Comparison of ENCODE assay signal across 12 cellular contexts in genomic region chr4:8295471-8295870, GRCh38. TPM values are rescaled to one million over a fixed set of nuclear protein-coding genes. Genes with fewer than 3 reads are reported as not detected.
"Had no signal": no experiment of that assay in that cellular context is flagged by ENCODE, and none has a peak within 500 bp of the region (broad histone marks: within the 10 kb centered on the region; RNA-seq: fewer than 3 reads in every experiment).

No MANE protein-coding gene starts in this region.

- H3K36me3 Mint-ChIP-seq: activated CD4-positive, alpha-beta memory T cell treated with anti-CD3 and anti-CD28 coated beads for 36 hours had no signal

- DNase-seq: activated CD4-positive, alpha-beta memory T cell treated with anti-CD3 and anti-CD28 coated beads for 36 hours; activated gamma-delta T cell; activated naive CD8-positive, alpha-beta T cell treated with anti-CD3 and anti-CD28 coated beads, Interleukin-2, amount 50 U/mL, for 24 hours; activated T-cell treated with anti-CD3 and anti-CD28 coated beads, Interleukin-2, amount 50 U/mL, for 48 hours; caudate nucleus; effector CD4-positive, alpha-beta T cell; foreskin keratinocyte; occipital lobe; small intestine; thyroid gland had no signal

- ATAC-seq: activated naive CD8-positive, alpha-beta T cell treated with anti-CD3 and anti-CD28 coated beads, Interleukin-2, amount 50 U/mL, for 24 hours; foreskin keratinocyte had no signal

- H3K4me3 Mint-ChIP-seq: activated CD4-positive, alpha-beta memory T cell treated with anti-CD3 and anti-CD28 coated beads for 36 hours; activated naive CD8-positive, alpha-beta T cell treated with anti-CD3 and anti-CD28 coated beads, Interleukin-2, amount 50 U/mL, for 24 hours had no signal

- H3K27ac Mint-ChIP-seq: activated CD4-positive, alpha-beta memory T cell treated with anti-CD3 and anti-CD28 coated beads for 36 hours; activated naive CD8-positive, alpha-beta T cell treated with anti-CD3 and anti-CD28 coated beads, Interleukin-2, amount 50 U/mL, for 24 hours had no signal

- H3K27me3 ChIP-seq: foreskin keratinocyte, thyroid gland had no signal

- H3K4me3 ChIP-seq: coronary artery, thyroid gland had no signal

- H3K27me3 Mint-ChIP-seq: activated CD4-positive, alpha-beta memory T cell treated with anti-CD3 and anti-CD28 coated beads for 36 hours; activated naive CD8-positive, alpha-beta T cell treated with anti-CD3 and anti-CD28 coated beads, Interleukin-2, amount 50 U/mL, for 24 hours had no signal

- H3K9me3 Mint-ChIP-seq: activated CD4-positive, alpha-beta memory T cell treated with anti-CD3 and anti-CD28 coated beads for 36 hours had no signal

- H3K36me3 ChIP-seq: thyroid gland had no signal

- H3K27ac ChIP-seq: coronary artery, foreskin keratinocyte, thyroid gland had no signal

- H3K4me1 Mint-ChIP-seq: activated naive CD8-positive, alpha-beta T cell treated with anti-CD3 and anti-CD28 coated beads, Interleukin-2, amount 50 U/mL, for 24 hours had no signal

- H3K9me3 ChIP-seq: thyroid gland had no signal

- H3K4me1 ChIP-seq: foreskin keratinocyte, thyroid gland had no signal

RNA-seq across cellular contexts. Expression of gene HTRA3, which starts 25.9 kb away (rescaled TPM):
- total RNA-seq: activated CD4-positive, alpha-beta memory T cell treated with anti-CD3 and anti-CD28 coated beads for 36 hours; foreskin keratinocyte; T-helper 2 cell treated with Interferon-gamma antibody and Interleukin-4, amounts not matched to agents 100 ng/mL and 5 ng/mL, for 36 hours had no signal
- polyA plus RNA-seq: foreskin keratinocyte had no signal
